ENCODE assay signal across 8 cellular contexts in the genomic region with DNA sequence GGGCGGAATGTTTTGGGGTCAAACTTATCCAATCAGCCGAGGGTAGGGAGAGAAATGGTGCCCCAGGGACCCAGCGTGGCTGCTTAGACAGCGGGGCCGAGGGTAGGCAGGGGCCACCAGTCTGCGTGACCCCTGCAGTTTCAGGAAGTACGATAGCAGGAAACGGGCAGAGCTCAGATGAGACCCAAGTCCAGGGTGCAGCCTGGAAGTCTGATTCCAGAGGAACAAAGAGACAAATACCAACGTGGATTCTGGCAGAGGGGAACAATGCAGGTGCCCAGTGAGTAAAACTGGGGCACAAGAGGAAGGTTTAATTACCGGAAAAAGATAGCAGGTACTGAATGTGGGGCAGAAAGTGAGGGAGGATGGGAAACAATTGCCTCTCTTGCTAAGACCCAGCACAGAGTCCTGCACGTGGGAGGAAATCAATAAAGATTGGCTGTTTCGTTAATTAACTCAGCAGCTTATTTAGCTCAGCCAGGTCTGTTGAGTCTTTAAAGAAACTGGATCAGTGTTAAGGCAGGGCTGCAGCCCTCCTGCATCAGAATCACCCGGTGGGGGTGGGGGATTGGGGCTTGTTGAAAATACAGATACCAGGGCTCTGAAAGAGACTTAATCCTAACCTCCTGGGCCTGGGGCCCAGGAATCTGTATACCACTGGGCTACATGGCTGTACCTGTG. TPM values are rescaled to one million over a fixed set of nuclear protein-coding genes. Genes with fewer than 3 reads are reported as not detected.
DNase-seq lines count a peak whose midpoint lies in the region; ATAC-seq and TF ChIP-seq lines count a peak whose summit lies in the region.

No MANE protein-coding gene starts in this region.

- H3K27me3 Mint-ChIP-seq in activated T-helper 2 cell treated with anti-CD3 and anti-CD28 coated beads, Interferon-gamma antibody, Interleukin-2, Interleukin-4, amounts not matched to agents 10 μg/mL and 5 μg/mL and 100 μg/mL, durations not matched to agents 14 hours and 24 hours and 36 hours (ENCODE audit: low read depth): no peaks in the 10 kb centered on the region

- H3K4me1 ChIP-seq in mucosa of descending colon (ENCODE audit: low read depth): no peaks in the 10 kb centered on the region

- no peaks in the 10 kb centered on the region for H3K36me3 Mint-ChIP-seq in activated T-helper 2 cell treated with anti-CD3 and anti-CD28 coated beads, Interferon-gamma antibody, Interleukin-2, Interleukin-4, amounts not matched to agents 10 μg/mL and 5 μg/mL and 100 μg/mL, durations not matched to agents 14 hours and 24 hours and 36 hours (ENCODE audit: low read depth)

- intact Hi-C loops in activated T-helper 2 cell treated with anti-CD3 and anti-CD28 coated beads, Interferon-gamma antibody, Interleukin-2, Interleukin-4, amounts not matched to agents 10 μg/mL and 5 μg/mL and 100 μg/mL, durations not matched to agents 14 hours and 24 hours and 36 hours (cut with micrococcal nuclease): no loop called here
- intact Hi-C loops in mucosa of descending colon (cut with DNase I, micrococcal nuclease): no loop called here

- H3K27ac Mint-ChIP-seq in activated T-helper 2 cell treated with anti-CD3 and anti-CD28 coated beads, Interferon-gamma antibody, Interleukin-2, Interleukin-4, amounts not matched to agents 10 μg/mL and 5 μg/mL and 100 μg/mL, durations not matched to agents 14 hours and 24 hours and 36 hours: peak overlapping the region; percentile 79

- H3K9me3 Mint-ChIP-seq in activated T-helper 2 cell treated with anti-CD3 and anti-CD28 coated beads, Interferon-gamma antibody, Interleukin-2, Interleukin-4, amounts not matched to agents 10 μg/mL and 5 μg/mL and 100 μg/mL, durations not matched to agents 14 hours and 24 hours and 36 hours: no peaks in the 10 kb centered on the region

- H3K9me3 ChIP-seq in mucosa of descending colon: no peaks in the 10 kb centered on the region

- H3K36me3 ChIP-seq in mucosa of descending colon (ENCODE audit: low read depth): no peaks in the 10 kb centered on the region

- H3K4me3 Mint-ChIP-seq in activated T-helper 2 cell treated with anti-CD3 and anti-CD28 coated beads, Interferon-gamma antibody, Interleukin-2, Interleukin-4, amounts not matched to agents 10 μg/mL and 5 μg/mL and 100 μg/mL, durations not matched to agents 14 hours and 24 hours and 36 hours (ENCODE audit: low read depth): peak overlapping the region; percentile 65

- H3K4me3 ChIP-seq in mucosa of descending colon: no peak overlapping the region

- peaks cover 33% of the 10 kb centered on the region for H3K4me1 Mint-ChIP-seq in activated T-helper 2 cell treated with anti-CD3 and anti-CD28 coated beads, Interferon-gamma antibody, Interleukin-2, Interleukin-4, amounts not matched to agents 10 μg/mL and 5 μg/mL and 100 μg/mL, durations not matched to agents 14 hours and 24 hours and 36 hours (ENCODE audit: low read depth)

- TF ChIP-seq CTCF in mucosa of descending colon (IDR thresholded peaks at IDR 0.05): no peak

- peak; percentile 73 for ATAC-seq in HG02642 (IDR thresholded peaks at IDR 0.05; ENCODE audit: poor library complexity, unreplicated experiment)
- ATAC-seq in mucosa of descending colon: peak; percentile 72

- DNase-seq in ELF-1 (ENCODE audit: low read depth, low spot score) (peak; percentile 34), mucosa of descending colon (peak; percentile 17 to 53 (median 33)), cerebellar nuclear complex (lab: John Stamatoyannopoulos, UW) (no peak), mucosa of gallbladder (ENCODE audit: low spot score) (no peak), GOT3 (lab: John Stamatoyannopoulos, UW) (no peak), NCI-H510A (lab: John Stamatoyannopoulos, UW) (no peak)
- DNase-seq in activated T-helper 2 cell treated with anti-CD3 and anti-CD28 coated beads, Interferon-gamma antibody, Interleukin-2, Interleukin-4, amounts not matched to agents 10 μg/mL and 5 μg/mL and 100 μg/mL, durations not matched to agents 14 hours and 24 hours and 36 hours (ENCODE audit: low spot score): no peak

RNA-seq across cellular contexts. Expression of a gene that starts 50.4 kb away (rescaled TPM):
- 42.3 and 44.6 TPM in 2 replicates for total RNA-seq in activated T-helper 2 cell treated with anti-CD3 and anti-CD28 coated beads, Interferon-gamma antibody, Interleukin-2, Interleukin-4, amounts not matched to agents 10 μg/mL and 5 μg/mL and 100 μg/mL, durations not matched to agents 14 hours and 24 hours and 36 hours
- total RNA-seq in mucosa of descending colon (10 to 100 TPM in 1 of 3 donors, 1 to 10 TPM in 2; 7.3 to 12.2 (median 8.4) TPM), mucosa of gallbladder (8.7 TPM)

Comparison
In these comparisons a context has a peak if more than half of its experiments do, and no peak if none do; other contexts are left out.
1. DNase-seq: peak in ELF-1 (single experiment) and mucosa of descending colon (3 of 3); none in activated T-helper 2 cell treated with anti-CD3 and anti-CD28 coated beads, Interferon-gamma antibody, Interleukin-2, Interleukin-4, amounts not matched to agents 10 μg/mL and 5 μg/mL and 100 μg/mL, durations not matched to agents 14 hours and 24 hours and 36 hours (single experiment), cerebellar nuclear complex (0 of 2), mucosa of gallbladder (single experiment), GOT3 (single experiment) and NCI-H510A (single experiment).